In the genomic region with DNA sequence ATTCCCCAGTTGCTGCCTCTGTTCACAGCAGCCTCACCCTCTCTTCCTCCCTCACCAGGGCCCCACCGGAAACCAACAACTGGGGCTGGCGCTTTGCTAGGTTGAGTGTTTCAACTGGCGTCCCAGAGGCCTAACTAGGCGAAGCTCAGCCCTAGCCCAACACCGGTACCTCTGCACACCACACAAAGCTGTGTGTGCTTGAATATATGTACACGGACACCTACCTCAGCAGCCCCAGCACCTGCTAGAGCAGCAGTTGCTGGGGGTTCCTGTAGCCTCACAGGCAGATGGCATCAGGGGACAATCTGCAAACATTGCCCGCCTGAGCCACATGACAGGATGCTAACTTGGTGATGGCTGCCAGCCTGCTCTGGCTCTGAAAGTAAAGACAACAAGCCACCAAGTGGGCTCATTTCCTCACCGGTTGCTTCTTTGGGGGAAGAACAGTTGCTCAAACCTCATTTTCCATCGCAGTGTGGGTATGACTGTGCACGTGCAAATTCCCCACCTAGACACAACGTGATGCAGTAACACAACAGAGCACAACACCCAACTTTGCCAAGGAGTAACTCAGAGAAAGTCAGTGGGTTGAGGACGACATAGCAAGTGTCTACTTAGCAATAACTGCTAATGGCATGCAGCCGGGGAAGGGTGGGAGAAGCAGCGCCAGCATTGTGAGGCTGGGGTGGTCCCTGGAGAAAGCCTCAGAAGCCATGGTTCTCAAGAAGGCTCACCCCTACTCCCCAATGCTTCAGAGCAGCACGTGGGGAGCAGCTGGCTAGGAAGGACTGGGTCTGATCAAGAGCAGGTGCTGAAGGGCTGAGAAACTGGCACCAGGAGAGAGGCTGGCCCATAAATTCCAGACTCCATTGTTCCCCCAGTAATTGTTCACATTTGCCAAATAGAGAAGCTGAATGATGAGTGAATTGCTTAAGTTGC, we compare ENCODE assay signal across 8 cellular contexts.
A peak's percentile ranks its signal among the peaks of the same experiment; 100 is the strongest.
DNase-seq lines count a peak whose midpoint lies in the region; ATAC-seq and TF ChIP-seq lines count a peak whose summit lies in the region.

No MANE protein-coding gene starts in this region.

- no peak overlapping the region for H2BK5ac ChIP-seq in mesenchymal stem cell (ENCODE audit: low read depth, low read length, poor library complexity, severe bottlenecking)

- H3K36me3 ChIP-seq in lower lobe of right lung, result no peaks in the 10 kb centered on the region
- no peaks in the 10 kb centered on the region for H3K36me3 ChIP-seq in aorta (ENCODE audit: control insufficient read depth in 1 of 2, insufficient read depth in 2 of 2, low read length in 1 of 2)
- H3K36me3 ChIP-seq in mesenchymal stem cell (ENCODE audit: control insufficient read depth in 1 of 2, insufficient read depth in 2 of 2, low read depth in 1 of 2, low read length in 2 of 2), result peaks cover 0 to 2% of the 10 kb centered on the region in 2 experiments

- H2BK15ac ChIP-seq in mesenchymal stem cell (ENCODE audit: low read depth, poor library complexity, severe bottlenecking), result no peak overlapping the region

- no peak overlapping the region for H2AK5ac ChIP-seq in mesenchymal stem cell (ENCODE audit: low read length, severe bottlenecking)

- H3K27me3 Mint-ChIP-seq in activated CD8-positive, alpha-beta T cell treated with anti-CD3 and anti-CD28 coated beads, Interleukin-2, amount 10 ng/mL, durations not matched to agents 7 days and 5 days (ENCODE audit: low read depth), result no peaks in the 10 kb centered on the region

- no peak overlapping the region for H3K4ac ChIP-seq in mesenchymal stem cell (ENCODE audit: low read depth in 1 of 2, low read length in 2 of 2)

- no peaks in the 10 kb centered on the region for H3K9me3 ChIP-seq in lower lobe of right lung
- no peaks in the 10 kb centered on the region for H3K9me3 ChIP-seq in aorta (ENCODE audit: control insufficient read depth, low read length)
- peaks cover 8% of the 10 kb centered on the region for H3K9me3 ChIP-seq in mesenchymal stem cell (ENCODE audit: control insufficient read depth, low read length)

- H3K18ac ChIP-seq in mesenchymal stem cell (ENCODE audit: low read depth in 1 of 2, low read length in 2 of 2), result no peak overlapping the region

- H4K91ac ChIP-seq in mesenchymal stem cell (ENCODE audit: low read length), result no peak overlapping the region

- H3K4me1 ChIP-seq in lower lobe of right lung, result peaks cover 31% of the 10 kb centered on the region
- no peaks in the 10 kb centered on the region for H3K4me1 ChIP-seq in aorta (ENCODE audit: control insufficient read depth in 1 of 2, insufficient read depth in 2 of 2, low read length in 2 of 2)
- no peaks in the 10 kb centered on the region for H3K4me1 ChIP-seq in mesenchymal stem cell (ENCODE audit: control insufficient read depth, insufficient read depth, low read depth, low read length)

- intact Hi-C loops in lower lobe of right lung (cut with DNase I) (no loop called here), aorta (cut with DNase I) (loop anchor here in 1 of 2 donors (10.0 kb wide), 1 partner anchor 137 kb away; a partner anchor contains a TSS)

- H3K4me3 ChIP-seq in lower lobe of right lung (no peak overlapping the region), aorta (ENCODE audit: low read length in 2 of 2) (no peak overlapping the region), mesenchymal stem cell (ENCODE audit: insufficient read depth in 1 of 2, low read depth in 1 of 2, low read length in 2 of 2) (no peak overlapping the region)

- H3K4me2 ChIP-seq in mesenchymal stem cell (ENCODE audit: low read length, poor library complexity, severe bottlenecking), result no peak overlapping the region

- peaks cover 95% of the 10 kb centered on the region for H3K4me1 Mint-ChIP-seq in activated CD8-positive, alpha-beta T cell treated with anti-CD3 and anti-CD28 coated beads, Interleukin-2, amount 10 ng/mL, durations not matched to agents 7 days and 5 days (ENCODE audit: low read depth)

- peaks cover 45% of the 10 kb centered on the region for H3K36me3 Mint-ChIP-seq in activated CD8-positive, alpha-beta T cell treated with anti-CD3 and anti-CD28 coated beads, Interleukin-2, amount 10 ng/mL, durations not matched to agents 7 days and 5 days (ENCODE audit: low read depth)

- peaks cover 5% of the 10 kb centered on the region for H3K9me3 Mint-ChIP-seq in activated CD8-positive, alpha-beta T cell treated with anti-CD3 and anti-CD28 coated beads, Interleukin-2, amount 10 ng/mL, durations not matched to agents 7 days and 5 days (ENCODE audit: insufficient read depth)

- H3K4me3 Mint-ChIP-seq in activated CD8-positive, alpha-beta T cell treated with anti-CD3 and anti-CD28 coated beads, Interleukin-2, amount 10 ng/mL, durations not matched to agents 7 days and 5 days, result peak overlapping the region; percentile 67

- CTCF ChIA-PET in activated CD8-positive, alpha-beta T cell treated with anti-CD3 and anti-CD28 coated beads, Interleukin-2, amount 10 ng/mL, durations not matched to agents 7 days and 5 days (lab: Charles Lee), result interaction anchor here (1.0 to 3.2 kb wide), 8 partner anchors 9 to 52 kb away, joined by 3 to 20 read pairs (median 4); no protein-coding TSS in a partner anchor

- peak; percentile 87 for DNase-seq in activated CD8-positive, alpha-beta T cell treated with anti-CD3 and anti-CD28 coated beads, Interleukin-2, amount 10 ng/mL, durations not matched to agents 7 days and 5 days
- DNase-seq in lower lobe of right lung (peak; percentile 39), aorta (peak in 1 of 2 donors; percentile 48), NCI-H2196 treated with DMSO at 0.1 percent for 48 hours (lab: John Stamatoyannopoulos, UW; ENCODE audit: unreplicated experiment) (no peak), mesenchymal stem cell (no peak), LoVo (ENCODE audit: low spot score) (no peak)

- H3K27ac ChIP-seq in lower lobe of right lung (no peak overlapping the region), aorta (ENCODE audit: low read depth in 1 of 2, low read length in 2 of 2) (no peak overlapping the region), mesenchymal stem cell (ENCODE audit: low read length, poor library complexity, severe bottlenecking) (no peak overlapping the region)

- H3K23ac ChIP-seq in mesenchymal stem cell (ENCODE audit: low read length in 2 of 2), result no peak overlapping the region

- H4K8ac ChIP-seq in mesenchymal stem cell (ENCODE audit: low read length), result no peak overlapping the region

- H2AFZ ChIP-seq in mesenchymal stem cell (ENCODE audit: low read depth, low read length), result no peak overlapping the region

- TF ChIP-seq CTCF in lower lobe of right lung (IDR thresholded peaks at IDR 0.05), result no peak

- ATAC-seq in GM19035 (IDR thresholded peaks at IDR 0.05; ENCODE audit: unreplicated experiment) (peak; percentile 39), HG03521 (IDR thresholded peaks at IDR 0.05; ENCODE audit: unreplicated experiment) (peak; percentile 39), lower lobe of right lung (peak; percentile 55 to 60), aorta (ENCODE audit: low FRiP score) (peak; percentile 46)
- peak; percentile 81 for ATAC-seq in activated CD8-positive, alpha-beta T cell treated with anti-CD3 and anti-CD28 coated beads, Interleukin-2, amount 10 ng/mL, durations not matched to agents 7 days and 5 days

- H2BK120ac ChIP-seq in mesenchymal stem cell (ENCODE audit: low read depth, low read length), result no peak overlapping the region

- WGBS in aorta, 2 donors, result 82 to 88% methylated on average over 15 of the region's 15 CpGs
- 97% methylated on average over 10 of the region's 15 CpGs for WGBS in mesenchymal stem cell

- H3K27me3 ChIP-seq in lower lobe of right lung (ENCODE audit: low read depth) (no peaks in the 10 kb centered on the region), aorta (ENCODE audit: control insufficient read depth in 1 of 2, insufficient read depth in 2 of 2, low read length in 1 of 2) (no peaks in the 10 kb centered on the region), mesenchymal stem cell (ENCODE audit: control insufficient read depth in 1 of 2, insufficient read depth in 1 of 2, low read length in 2 of 2) (no peaks in the 10 kb centered on the region)

- peaks cover 2% of the 10 kb centered on the region for H3K79me1 ChIP-seq in mesenchymal stem cell (replicated peaks; ENCODE audit: low read length, poor library complexity, severe bottlenecking)

- no peak overlapping the region for H3K14ac ChIP-seq in mesenchymal stem cell (ENCODE audit: low read length in 2 of 2)

- H2BK12ac ChIP-seq in mesenchymal stem cell (ENCODE audit: low read length in 2 of 2), result no peak overlapping the region

- H3K9ac ChIP-seq in mesenchymal stem cell (ENCODE audit: low read length), result no peak overlapping the region

- peak overlapping the region; percentile 98 for H3K27ac Mint-ChIP-seq in activated CD8-positive, alpha-beta T cell treated with anti-CD3 and anti-CD28 coated beads, Interleukin-2, amount 10 ng/mL, durations not matched to agents 7 days and 5 days

- POLR2A ChIA-PET in activated CD8-positive, alpha-beta T cell treated with anti-CD3 and anti-CD28 coated beads, Interleukin-2, amount 10 ng/mL, durations not matched to agents 7 days and 5 days (lab: Charles Lee), result interaction anchor here (0.6 to 3.6 kb wide), 8 partner anchors 10 to 140 kb away, joined by 3 to 17 read pairs (median 3); no protein-coding TSS in a partner anchor

Comparison
In these comparisons a context has a peak if more than half of its experiments do, and no peak if none do; other contexts are left out.
1. DNase-seq: peak in activated CD8-positive, alpha-beta T cell treated with anti-CD3 and anti-CD28 coated beads, Interleukin-2, amount 10 ng/mL, durations not matched to agents 7 days and 5 days (single experiment) and lower lobe of right lung (single experiment); none in NCI-H2196 treated with DMSO at 0.1 percent for 48 hours (single experiment), mesenchymal stem cell (single experiment) and LoVo (single experiment).
2. Peak in every context shown above with its lines, with median percentiles within 50 percentile points of each other: ATAC-seq.